Comparison of ENCODE assay signal across 27 cellular contexts in genomic region chr14:105228562-105228961, GRCh38.
"Had no signal": no experiment of that assay in that cellular context is flagged by ENCODE, and none has a peak within 500 bp of the region (broad histone marks: within the 10 kb centered on the region; RNA-seq: fewer than 3 reads in every experiment).

No MANE protein-coding gene starts in this region.

- H3K27me3 ChIP-seq: breast epithelium, neutrophil, ovary, sigmoid colon, stomach, tibial artery had no signal

- H3K36me3 ChIP-seq: breast epithelium, ovary had no signal

- H3K9me3 Mint-ChIP-seq: activated naive CD4-positive, alpha-beta T cell treated with anti-CD3 and anti-CD28 coated beads, Interleukin-2, amount 50 U/mL, for 72 hours; activated T-cell treated with anti-CD3 and anti-CD28 coated beads, Interleukin-2, amount 50 U/mL, for 72 hours; central memory CD8-positive, alpha-beta T cell; dendritic cell treated with granulocyte-macrophage colony-stimulating factor and Interleukin-4, amounts not matched to agents 40 ng/mL and 50 ng/mL, for 4 days; memory B cell; natural killer cell; stimulated activated memory B cell treated with anti-CD40 and anti-IgM and Interleukin-4, amounts not matched to agents 10 μg/mL and 1 μg/mL and 100 μg/mL, for 72 hours had no signal

- DNase-seq: activated CD4-positive, alpha-beta T cell treated with anti-CD3 and anti-CD28 coated beads for 4 hours; activated CD4-positive, alpha-beta T cell treated with anti-CD3 and anti-CD28 coated beads, Interleukin-2, amount 50 U/mL, for 4 hours; activated naive CD4-positive, alpha-beta T cell; activated T-cell treated with anti-CD3 and anti-CD28 coated beads for 4 hours; activated T-cell treated with anti-CD3 and anti-CD28 coated beads, Interleukin-2, amount 50 U/mL, for 72 hours; effector CD4-positive, alpha-beta T cell; erythroblast; head of caudate nucleus; natural killer cell; sigmoid colon; small intestine; stimulated activated CD4-positive, alpha-beta T cell treated with anti-CD3 and anti-CD28 coated beads, Interleukin-1b, Interleukin-23, amount 100 ng/mL, for 48 hours; stimulated activated CD4-positive, alpha-beta T cell treated with anti-CD3 and anti-CD28 coated beads, Interleukin-4, amount 100 ng/mL, for 4 hours; stimulated activated CD8-positive, alpha-beta memory T cell treated with anti-CD3 and anti-CD28 coated beads, Interleukin-4, amount 100 ng/mL, for 48 hours; stomach; T-helper 9 cell; tibial artery had no signal

- H3K4me3 ChIP-seq: breast epithelium, ovary, sigmoid colon, stomach, tibial artery had no signal

- H3K27ac ChIP-seq: breast epithelium, neutrophil, ovary, sigmoid colon, stomach, tibial artery, VCaP had no signal

- H3K36me3 Mint-ChIP-seq: activated naive CD4-positive, alpha-beta T cell treated with anti-CD3 and anti-CD28 coated beads, Interleukin-2, amount 50 U/mL, for 72 hours; natural killer cell had no signal

- H3K4me1 Mint-ChIP-seq: central memory CD8-positive, alpha-beta T cell; memory B cell; natural killer cell; stimulated activated memory B cell treated with anti-CD40 and anti-IgM and Interleukin-4, amounts not matched to agents 10 μg/mL and 1 μg/mL and 100 μg/mL, for 72 hours had no signal

- H3K9me3 ChIP-seq: breast epithelium, neutrophil, ovary, sigmoid colon, stomach, tibial artery had no signal

- H3K27me3 Mint-ChIP-seq: central memory CD8-positive, alpha-beta T cell; dendritic cell treated with granulocyte-macrophage colony-stimulating factor and Interleukin-4, amounts not matched to agents 40 ng/mL and 50 ng/mL, for 4 days; memory B cell; progenitor cell of endocrine pancreas; stimulated activated memory B cell treated with anti-CD40 and anti-IgM and Interleukin-4, amounts not matched to agents 10 μg/mL and 1 μg/mL and 100 μg/mL, for 72 hours had no signal

- ATAC-seq: activated naive CD4-positive, alpha-beta T cell treated with anti-CD3 and anti-CD28 coated beads, Interleukin-2, amount 50 U/mL, for 72 hours; activated T-cell treated with anti-CD3 and anti-CD28 coated beads, Interleukin-2, amount 50 U/mL, for 72 hours; natural killer cell; stimulated activated memory B cell treated with anti-CD40 and anti-IgM and Interleukin-4, amounts not matched to agents 10 μg/mL and 1 μg/mL and 100 μg/mL, for 72 hours had no signal

- H3K4me1 ChIP-seq: breast epithelium, sigmoid colon, stomach, tibial artery had no signal

- H3K27ac Mint-ChIP-seq: activated naive CD4-positive, alpha-beta T cell treated with anti-CD3 and anti-CD28 coated beads, Interleukin-2, amount 50 U/mL, for 72 hours; activated T-cell treated with anti-CD3 and anti-CD28 coated beads, Interleukin-2, amount 50 U/mL, for 72 hours; dendritic cell treated with granulocyte-macrophage colony-stimulating factor and Interleukin-4, amounts not matched to agents 40 ng/mL and 50 ng/mL, for 4 days; memory B cell; natural killer cell; progenitor cell of endocrine pancreas; stimulated activated memory B cell treated with anti-CD40 and anti-IgM and Interleukin-4, amounts not matched to agents 10 μg/mL and 1 μg/mL and 100 μg/mL, for 72 hours had no signal

- H3K4me3 Mint-ChIP-seq: activated T-cell treated with anti-CD3 and anti-CD28 coated beads, Interleukin-2, amount 50 U/mL, for 72 hours; central memory CD8-positive, alpha-beta T cell; dendritic cell treated with granulocyte-macrophage colony-stimulating factor and Interleukin-4, amounts not matched to agents 40 ng/mL and 50 ng/mL, for 4 days; memory B cell; natural killer cell; stimulated activated memory B cell treated with anti-CD40 and anti-IgM and Interleukin-4, amounts not matched to agents 10 μg/mL and 1 μg/mL and 100 μg/mL, for 72 hours had no signal
